10 cellular contexts compared by ENCODE assay signal in genomic region chr16:85781685-85782370, GRCh38. TPM values are rescaled to one million over a fixed set of nuclear protein-coding genes. Genes with fewer than 3 reads are reported as not detected.
DNase-seq lines count a peak whose midpoint lies in the region; ATAC-seq and TF ChIP-seq lines count a peak whose summit lies in the region.
"Had no signal": no experiment of that assay in that cellular context is flagged by ENCODE, and none has a peak within 500 bp of the region (broad histone marks: within the 10 kb centered on the region; RNA-seq: fewer than 3 reads in every experiment).

No MANE protein-coding gene starts in this region.

- TF ChIP-seq CTCF in liver (IDR thresholded peaks at IDR 0.05; ENCODE audit: low read depth, low read length, missing input control): no peak
- TF ChIP-seq CTCF in thyroid gland (IDR thresholded peaks at IDR 0.05): no peak

- H3K4me3 ChIP-seq in liver (ENCODE audit: low read depth in 1 of 3, low read length in 3 of 3) (no peak overlapping the region), thyroid gland (replicated peaks in 1 of 3) (no peak overlapping the region)
- H3K4me3 ChIP-seq: SJSA1, tibial artery had no signal

- H3K27me3 ChIP-seq in liver (ENCODE audit: control insufficient read depth in 4 of 4, insufficient read depth in 4 of 4, low read length in 3 of 4) (no peaks in the 10 kb centered on the region), thyroid gland (no peaks in the 10 kb centered on the region)
- H3K27me3 ChIP-seq: SJSA1, tibial artery had no signal

- H3K36me3 ChIP-seq in liver (ENCODE audit: control insufficient read depth in 4 of 4, insufficient read depth in 3 of 4, low read depth in 1 of 4, low read length in 3 of 4): peaks cover 16 to 46% (median 24%) of the 10 kb centered on the region in 4 donors
- H3K36me3 ChIP-seq in thyroid gland: peaks cover 26 to 27% of the 10 kb centered on the region in 2 donors

- no peak for TF ChIP-seq RAD21 in liver (IDR thresholded peaks at IDR 0.05)

- in situ Hi-C loops in KBM-7 (cut with MboI; ENCODE audit: low pct_unique_long_range_greater_than_20kb, low sequenced_read_pairs): no loop called here

- H3K4me1 ChIP-seq in liver (ENCODE audit: control insufficient read depth in 4 of 4, insufficient read depth in 4 of 4, low read length in 3 of 4) (peaks cover 3 to 19% (median 13%) of the 10 kb centered on the region in 4 donors), thyroid gland (peaks cover 6 to 10% of the 10 kb centered on the region in 2 donors)

- intact Hi-C loops in thyroid gland (cut with DNase I): no loop called here

- H3K27ac ChIP-seq in liver (ENCODE audit: low read depth in 1 of 2, low read length in 2 of 2) (no peak overlapping the region), thyroid gland (peak overlapping the region in 2 of 3 donors; percentile 34 to 60)
- H3K27ac ChIP-seq: SJSA1, tibial artery had no signal

- TF ChIP-seq POLR2A in thyroid gland (IDR thresholded peaks at IDR 0.05): no peak

- 32% methylated on average over 16 of the region's 16 CpGs for WGBS in liver
- 39 to 50% methylated on average over 13 of the region's 16 CpGs for WGBS in thyroid gland, 2 donors

- no peaks in the 10 kb centered on the region for H3K9me3 ChIP-seq in liver (ENCODE audit: control insufficient read depth in 4 of 4, low read length in 3 of 4)
- H3K9me3 ChIP-seq in thyroid gland: no peaks in the 10 kb centered on the region
- H3K9me3 ChIP-seq: SJSA1, tibial artery had no signal

- ATAC-seq in HG02610 (IDR thresholded peaks at IDR 0.05; ENCODE audit: unreplicated experiment) (no peak), GM21737 (IDR thresholded peaks at IDR 0.05; ENCODE audit: unreplicated experiment) (no peak)

- no peak overlapping the region for H3K9ac ChIP-seq in liver (ENCODE audit: low read depth in 1 of 2, low read length in 2 of 2)

- DNase-seq in NCI-H2171 treated with DMSO at 0.1 percent for 48 hours (lab: John Stamatoyannopoulos, UW) (peak; percentile 15), NCI-H2171 (lab: John Stamatoyannopoulos, UW) (no peak), cerebellar cortex (ENCODE audit: low spot score) (peak; percentile 83), thyroid gland (peak; percentile 92 to 95), KBM-7 (no peak)

TF ChIP-seq in liver, 16 proteins besides CTCF, POLR2A, EP300 and RAD21:
- no peak for TF ChIP-seq FOXA2 (IDR thresholded peaks at IDR 0.05)
- no peak for TF ChIP-seq FOXA1 (IDR thresholded peaks at IDR 0.05)
- no peak for TF ChIP-seq MAX (IDR thresholded peaks at IDR 0.05)
- no peak for TF ChIP-seq ATF3 (IDR thresholded peaks at IDR 0.05)
- TF ChIP-seq RXRA (IDR thresholded peaks at IDR 0.05): peak; percentile 55 to 60
- peak; percentile 28 for TF ChIP-seq HNF4G (IDR thresholded peaks at IDR 0.05)
- TF ChIP-seq TAF1 (conservative IDR thresholded peaks at IDR 0.05): no peak
- TF ChIP-seq, protein P1, sequence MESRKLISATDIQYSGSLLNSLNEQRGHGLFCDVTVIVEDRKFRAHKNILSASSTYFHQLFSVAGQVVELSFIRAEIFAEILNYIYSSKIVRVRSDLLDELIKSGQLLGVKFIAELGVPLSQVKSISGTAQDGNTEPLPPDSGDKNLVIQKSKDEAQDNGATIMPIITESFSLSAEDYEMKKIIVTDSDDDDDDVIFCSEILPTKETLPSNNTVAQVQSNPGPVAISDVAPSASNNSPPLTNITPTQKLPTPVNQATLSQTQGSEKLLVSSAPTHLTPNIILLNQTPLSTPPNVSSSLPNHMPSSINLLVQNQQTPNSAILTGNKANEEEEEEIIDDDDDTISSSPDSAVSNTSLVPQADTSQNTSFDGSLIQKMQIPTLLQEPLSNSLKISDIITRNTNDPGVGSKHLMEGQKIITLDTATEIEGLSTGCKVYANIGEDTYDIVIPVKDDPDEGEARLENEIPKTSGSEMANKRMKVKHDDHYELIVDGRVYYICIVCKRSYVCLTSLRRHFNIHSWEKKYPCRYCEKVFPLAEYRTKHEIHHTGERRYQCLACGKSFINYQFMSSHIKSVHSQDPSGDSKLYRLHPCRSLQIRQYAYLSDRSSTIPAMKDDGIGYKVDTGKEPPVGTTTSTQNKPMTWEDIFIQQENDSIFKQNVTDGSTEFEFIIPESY (IDR thresholded peaks at IDR 0.05): no peak
- TF ChIP-seq SP1 (IDR thresholded peaks at IDR 0.05): peak; percentile 53
- TF ChIP-seq EGR1 (IDR thresholded peaks at IDR 0.05; ENCODE audit: low read depth in 2 of 2): no peak
- peak; percentile 51 to 80 for TF ChIP-seq HNF4A (conservative IDR thresholded peaks at IDR 0.05)
- TF ChIP-seq NR2F2 (IDR thresholded peaks at IDR 0.05): peak; percentile 37
- TF ChIP-seq REST (IDR thresholded peaks at IDR 0.05): no peak

RNA-seq across cellular contexts. Expression of gene EMC8, which starts 17.5 kb away (rescaled TPM):
- 10 to 100 TPM; 12.0 to 12.4 TPM for total RNA-seq in liver
- polyA plus RNA-seq in liver: 10 to 100 TPM; 12.1 to 12.4 TPM
- total RNA-seq in thyroid gland: 10 to 100 TPM; 23.4 to 53.6 (median 41.7) TPM

RNA-seq across cellular contexts. Expression of gene COX4I1, which starts 17.7 kb away (rescaled TPM):
- total RNA-seq in liver (100 to 1,000 TPM; 186 to 195 TPM), thyroid gland (100 to 1,000 TPM; 516 to 726 (median 632) TPM)
- polyA plus RNA-seq in liver: 100 to 1,000 TPM; 466 to 576 TPM

RNA-seq across cellular contexts. Expression of gene C16orf74, which starts 30.9 kb away (rescaled TPM):
- total RNA-seq in liver (under 1 TPM; 0.37 to 0.42 TPM), thyroid gland (1 to 10 TPM in 3 of 4 donors, not detected in 1; 5.1 to 8.4 (median 6.3) TPM)
- under 1 TPM; 0.44 to 0.75 TPM for polyA plus RNA-seq in liver

Comparison
In these comparisons a context has a peak if more than half of its experiments do, and no peak if none do; other contexts are left out.
1. DNase-seq: peak in NCI-H2171 treated with DMSO at 0.1 percent for 48 hours (single experiment), cerebellar cortex (single experiment) and thyroid gland (2 of 2); none in NCI-H2171 (single experiment) and KBM-7 (single experiment).
2. H3K27ac ChIP-seq: peak in thyroid gland (2 of 3); none in liver (0 of 2).